Comparison of ENCODE assay signal across 8 cellular contexts in genomic region chr2:27380626-27381556, GRCh38. TPM values are rescaled to one million over a fixed set of nuclear protein-coding genes. Genes with fewer than 3 reads are reported as not detected.
A peak's percentile ranks its signal among the peaks of the same experiment; 100 is the strongest.
DNase-seq lines count a peak whose midpoint lies in the region; ATAC-seq and TF ChIP-seq lines count a peak whose summit lies in the region.

ZNF513 (minus strand) TSS chr2:27380734; CDS start chr2:27380526, 208 bp downstream.

- ATAC-seq in HG03442 (IDR thresholded peaks at IDR 0.05; ENCODE audit: unreplicated experiment) (peak; percentile 84), right lobe of liver (peak; percentile 73 to 90 (median 85))

- H3K4me1 ChIP-seq in right lobe of liver, result peaks cover 0 to 41% (median 15%) of the 10 kb centered on the region in 4 donors

- no peak for TF ChIP-seq CTCF in right lobe of liver (IDR thresholded peaks at IDR 0.05)

- H3K27ac ChIP-seq in right lobe of liver, result peak within 1 kb of the TSS; percentile 61 to 95 (median 93)

- peak; percentile 81 for TF ChIP-seq POLR2A in right lobe of liver (IDR thresholded peaks at IDR 0.05)

- intact Hi-C loops in right lobe of liver (cut with DNase I), result no loop called here

- peaks cover 3 to 47% (median 10%) of the 10 kb centered on the region in 4 donors for H3K36me3 ChIP-seq in right lobe of liver

- no peaks in the 10 kb centered on the region for H3K27me3 ChIP-seq in right lobe of liver

- peak within 1 kb of the TSS; percentile 54 to 77 (median 65) for H3K4me3 ChIP-seq in right lobe of liver

- no peaks in the 10 kb centered on the region for H3K9me3 ChIP-seq in right lobe of liver

- WGBS in right lobe of liver (ENCODE audit: insufficient coverage, low coverage, low lambda C conversion rate, missing lambda C conversion rate), result 19% methylated on average over 34 of the region's 68 CpGs

- DNase-seq in Ammon's horn (ENCODE audit: low spot score), result peak; percentile 98
- DNase-seq in GM19238 (ENCODE audit: insufficient read length, low spot score), result peak; percentile 91
- peak; percentile 97 for DNase-seq in NCI-H748 (lab: John Stamatoyannopoulos, UW; ENCODE audit: unreplicated experiment)
- peak; percentile 79 to 83 for DNase-seq in activated CD4-positive, alpha-beta T cell treated with anti-CD3 and anti-CD28 coated beads, Interleukin-2, amount 50 U/mL, for 4 hours
- DNase-seq in dermis blood vessel endothelial cell, result peak; percentile 98
- peak; percentile 97 to 99 (median 99) for DNase-seq in right lobe of liver
- DNase-seq in stimulated activated CD4-positive, alpha-beta T cell treated with anti-CD3 and anti-CD28 coated beads, Interleukin-4, amount 100 ng/mL, for 24 hours, result peak; percentile 90

RNA-seq across cellular contexts. Expression of gene ZNF513, which starts in this region (rescaled TPM):
- total RNA-seq in dermis blood vessel endothelial cell, result 8.0 and 9.3 TPM in 2 replicates
- total RNA-seq in right lobe of liver, result 10 to 100 TPM in 2 of 6 experiments, 1 to 10 TPM in 4; 6.0 to 14.7 (median 9.8) TPM

Comparison
In these comparisons a context has a peak if more than half of its experiments do, and no peak if none do; other contexts are left out.
1. Peak in every context shown above with its lines: DNase-seq, ATAC-seq, H3K4me3 ChIP-seq and H3K27ac ChIP-seq.